1 cellular context compared by ENCODE assay signal in genomic region chr22:46038174-46038487, GRCh38.
TF ChIP-seq lines count a peak whose summit lies in the region.

No MANE protein-coding gene starts in this region.

TF ChIP-seq in K562, 482 proteins besides CTCF, POLR2A, EP300 and RAD21 (continued from another document):
- no peak for TF ChIP-seq RREB1 (CRISPR knock-in tag; IDR thresholded peaks at IDR 0.05)
